In the genomic region with DNA sequence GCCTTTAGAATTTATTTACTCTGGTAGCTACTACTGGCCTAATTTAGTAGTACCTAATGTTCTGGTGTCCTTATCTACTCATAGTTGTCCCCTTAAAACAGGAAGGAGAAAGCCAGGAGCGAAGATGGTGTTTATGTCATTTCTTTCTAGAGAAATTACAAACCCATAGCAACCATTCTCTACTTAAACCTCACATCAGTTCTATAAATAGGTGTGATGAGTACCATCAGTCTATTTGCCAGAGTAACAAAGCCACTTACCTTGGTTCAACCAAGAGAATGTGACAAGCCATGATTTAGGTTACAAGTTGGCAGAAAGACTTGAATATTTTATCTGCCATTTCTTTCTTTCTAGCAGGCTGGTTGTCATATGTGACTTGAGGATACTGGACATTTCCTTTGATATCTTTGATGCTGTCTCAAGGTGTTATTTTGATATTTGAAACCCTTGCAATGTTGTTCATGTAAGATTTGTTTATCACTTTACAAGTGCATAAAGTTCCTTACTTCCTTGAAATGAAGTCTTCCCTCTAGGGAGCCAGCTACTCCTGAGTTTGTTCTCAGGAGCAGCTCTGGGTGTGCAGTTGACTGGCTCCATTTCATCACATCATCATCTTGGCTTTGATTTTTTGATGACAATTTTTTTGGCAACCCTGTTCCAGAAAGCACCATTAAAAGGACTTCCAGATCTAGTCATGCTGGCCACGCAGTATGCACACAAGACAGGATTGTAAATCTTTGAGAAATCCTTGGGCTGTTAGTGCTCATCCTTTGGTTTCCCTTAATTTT, we compare ENCODE assay signal across 9 cellular contexts.
A peak's percentile ranks its signal among the peaks of the same experiment; 100 is the strongest.
DNase-seq lines count a peak whose midpoint lies in the region; ATAC-seq and TF ChIP-seq lines count a peak whose summit lies in the region.
"Had no signal": no experiment of that assay in that cellular context is flagged by ENCODE, and none has a peak within 500 bp of the region (broad histone marks: within the 10 kb centered on the region; RNA-seq: fewer than 3 reads in every experiment).

No MANE protein-coding gene starts in this region.

- WGBS in GM23248 (ENCODE audit: low coverage in 1 of 2, low lambda C conversion rate in 2 of 2, missing lambda C conversion rate in 2 of 2), 2 experiments = 89 to 97% methylated on average over 2 of the region's 2 CpGs

- CTCF ChIA-PET in OCI-LY7 (lab: Charles Lee; ENCODE audit: unreplicated experiment) = no interaction called here

- no peaks in the 10 kb centered on the region for H3K79me2 ChIP-seq in GM23248 (ENCODE audit: insufficient read depth)
- no peaks in the 10 kb centered on the region for H3K79me2 ChIP-seq in OCI-LY7 (ENCODE audit: insufficient read depth, low read depth, low read length)

- H3K9ac ChIP-seq in GM23248 = no peak overlapping the region

- TF ChIP-seq CTCF in OCI-LY7 (conservative IDR thresholded peaks at IDR 0.05; ENCODE audit: low read length) (no peak), natural killer cell (IDR thresholded peaks at IDR 0.05) (no peak)

- ATAC-seq in GM18867 (IDR thresholded peaks at IDR 0.05; ENCODE audit: unreplicated experiment) = peak; percentile 35
- ATAC-seq in natural killer cell = no peak
- ATAC-seq in GM19452 (IDR thresholded peaks at IDR 0.05; ENCODE audit: unreplicated experiment) = no peak

- H3K4me3 ChIP-seq in GM23248 (no peak overlapping the region), OCI-LY7 (ENCODE audit: low read depth, low read length, poor library complexity, severe bottlenecking) (no peak overlapping the region)
- H3K4me3 ChIP-seq: uterus had no signal

- no peak overlapping the region for H3K4me3 Mint-ChIP-seq in natural killer cell

- DNase-seq in GM23248 (no peak), OCI-LY7 (ENCODE audit: low spot score) (no peak), natural killer cell (no peak), NCI-H128 (lab: John Stamatoyannopoulos, UW; ENCODE audit: unreplicated experiment) (no peak), globus pallidus (ENCODE audit: low spot score) (no peak)
- DNase-seq: NCI-H1092 treated with DMSO at 0.1 percent for 48 hours had no signal

- peak overlapping the region; percentile 28; the same call in 1 of the 2 replicates for H2AFZ ChIP-seq in GM23248
- no peak overlapping the region for H2AFZ ChIP-seq in OCI-LY7 (ENCODE audit: low read length)

- H3K27ac ChIP-seq in GM23248 (peak overlapping the region; percentile 15; the same call in 1 of the 2 replicates), OCI-LY7 (ENCODE audit: low read depth, low read length, poor library complexity, severe bottlenecking) (no peak overlapping the region)

- H3K9me2 ChIP-seq in GM23248 (ENCODE audit: insufficient read depth) (no peaks in the 10 kb centered on the region), OCI-LY7 (ENCODE audit: insufficient read depth, low read length) (no peaks in the 10 kb centered on the region)

- H3K36me3 ChIP-seq in GM23248 (ENCODE audit: low read depth) (no peaks in the 10 kb centered on the region), OCI-LY7 (ENCODE audit: insufficient read depth, low read length) (no peaks in the 10 kb centered on the region)
- H3K36me3 ChIP-seq: uterus had no signal

- no TSS peak for BruUV-seq in OCI-LY7 (replicated peaks; lab: Mats Ljungman, UMichigan)

- in situ Hi-C loops in GM23248 (cut with MboI) = no loop called here

- H3K4me1 Mint-ChIP-seq in natural killer cell = peaks cover 46 to 49% of the 10 kb centered on the region in 2 donors

- H3K27ac Mint-ChIP-seq in natural killer cell = peak overlapping the region; percentile 22 to 47

- H3K4me2 ChIP-seq in GM23248 (ENCODE audit: unreplicated experiment) = peak overlapping the region; percentile 29
- 0 out of 2 replicates have a peak overlapping the region, but pooled peaks have one; percentile 4 for H3K4me2 ChIP-seq in OCI-LY7 (ENCODE audit: low read length)

- no peaks in the 10 kb centered on the region for H3K9me3 ChIP-seq in GM23248 (ENCODE audit: low read depth)
- no peaks in the 10 kb centered on the region for H3K9me3 ChIP-seq in OCI-LY7 (ENCODE audit: low read length)
- H3K9me3 ChIP-seq: uterus had no signal

- H3K36me3 Mint-ChIP-seq in natural killer cell = peaks cover 50% of the 10 kb centered on the region

- no peaks in the 10 kb centered on the region for H3K9me3 Mint-ChIP-seq in natural killer cell

- POLR2A ChIA-PET in OCI-LY7 (lab: Charles Lee) = interaction anchor here (0.5 kb wide), 1 partner anchor 762 kb away, joined by 3 read pairs; no protein-coding TSS in a partner anchor

- H3K27me3 Mint-ChIP-seq in natural killer cell (ENCODE audit: low read depth in 2 of 2) = no peaks in the 10 kb centered on the region

- H3F3A ChIP-seq in GM23248 (ENCODE audit: insufficient read depth) = peaks cover 47% of the 10 kb centered on the region

- peaks cover 64% of the 10 kb centered on the region for H3K4me1 ChIP-seq in GM23248 (ENCODE audit: insufficient read depth)
- H3K4me1 ChIP-seq in OCI-LY7 (ENCODE audit: insufficient read depth, low read length, poor library complexity, severe bottlenecking) = peaks cover 11% of the 10 kb centered on the region
- H3K4me1 ChIP-seq: uterus had no signal

- H4K20me1 ChIP-seq in GM23248 (ENCODE audit: insufficient read depth) = no peaks in the 10 kb centered on the region
- no peaks in the 10 kb centered on the region for H4K20me1 ChIP-seq in OCI-LY7 (ENCODE audit: insufficient read depth, low read length)

- intact Hi-C loops in OCI-LY7 (cut with micrococcal nuclease; ENCODE audit: unreplicated experiment) (no loop called here), natural killer cell (cut with micrococcal nuclease) (no loop called here)

- H3K27me3 ChIP-seq in GM23248 (replicated peaks; ENCODE audit: insufficient read depth) = no peaks in the 10 kb centered on the region
- H3K27me3 ChIP-seq: uterus had no signal
